ENCODE assay signal across 8 cellular contexts in genomic region chr10:75399461-75400162, GRCh38. TPM values are rescaled to one million over a fixed set of nuclear protein-coding genes. Genes with fewer than 3 reads are reported as not detected.
DNase-seq lines count a peak whose midpoint lies in the region; ATAC-seq, FAIRE-seq and TF ChIP-seq lines count a peak whose summit lies in the region.

No MANE protein-coding gene starts in this region.

- H3K4me3 ChIP-seq in fibroblast of villous mesenchyme (ENCODE audit: low read depth, low read length): peak overlapping the region; percentile 92

- FAIRE-seq in urothelium cell line (lab: Jason Lieb, UNC): peak; percentile 17

- ATAC-seq in GM19372 (IDR thresholded peaks at IDR 0.05; ENCODE audit: low read depth, unreplicated experiment): peak; percentile 32
- peak in 1 of 2 donors; percentile 22 for ATAC-seq in activated T-cell treated with anti-CD3 and anti-CD28 coated beads, Interleukin-2, amount 50 U/mL, for 4 hours
- ATAC-seq in naive B cell (ENCODE audit: low read depth in 2 of 2): peak in 1 of 2 donors; percentile 26
- no peak for ATAC-seq in HG02798 (IDR thresholded peaks at IDR 0.05; ENCODE audit: poor library complexity, unreplicated experiment)

- no peaks in the 10 kb centered on the region for H3K9me3 Mint-ChIP-seq in activated T-cell treated with anti-CD3 and anti-CD28 coated beads, Interleukin-2, amount 50 U/mL, for 4 hours
- H3K9me3 Mint-ChIP-seq in naive B cell: peaks cover 0 to 4% (median 2%) of the 10 kb centered on the region in 7 donors

- H3K36me3 Mint-ChIP-seq in activated T-cell treated with anti-CD3 and anti-CD28 coated beads, Interleukin-2, amount 50 U/mL, for 4 hours (ENCODE audit: insufficient read depth): no peaks in the 10 kb centered on the region
- peaks cover 4 to 25% of the 10 kb centered on the region in 2 donors for H3K36me3 Mint-ChIP-seq in naive B cell

- TF ChIP-seq CTCF in fibroblast of villous mesenchyme (IDR thresholded peaks at IDR 0.05; ENCODE audit: insufficient read depth, low read depth, low read length): peak; percentile 35

- DNase-seq in Ammon's horn (ENCODE audit: low spot score): peak; percentile 81
- peak; percentile 49 for DNase-seq in NCI-H226
- peak; percentile 33 for DNase-seq in activated T-cell treated with anti-CD3 and anti-CD28 coated beads, Interleukin-2, amount 50 U/mL, for 4 hours
- peak; percentile 71 for DNase-seq in fibroblast of villous mesenchyme (ENCODE audit: low read depth)
- DNase-seq in naive B cell: no peak
- DNase-seq in urothelium cell line (ENCODE audit: low spot score): peak; percentile 45

- peaks cover 61% of the 10 kb centered on the region for H3K27me3 Mint-ChIP-seq in activated T-cell treated with anti-CD3 and anti-CD28 coated beads, Interleukin-2, amount 50 U/mL, for 4 hours (ENCODE audit: low read depth)
- H3K27me3 Mint-ChIP-seq in naive B cell: peaks cover 41 to 64% (median 51%) of the 10 kb centered on the region in 3 donors

- H3K4me3 Mint-ChIP-seq in activated T-cell treated with anti-CD3 and anti-CD28 coated beads, Interleukin-2, amount 50 U/mL, for 4 hours: peak overlapping the region; percentile 77
- peak overlapping the region in 6 of 8 donors; percentile 29 to 89 (median 80) for H3K4me3 Mint-ChIP-seq in naive B cell

- H3K4me1 Mint-ChIP-seq in activated T-cell treated with anti-CD3 and anti-CD28 coated beads, Interleukin-2, amount 50 U/mL, for 4 hours (ENCODE audit: low read depth): peaks cover 35% of the 10 kb centered on the region
- H3K4me1 Mint-ChIP-seq in naive B cell: peaks cover 26 to 40% (median 38%) of the 10 kb centered on the region in 3 donors

- H3K27ac Mint-ChIP-seq in naive B cell: no peak overlapping the region

RNA-seq across cellular contexts. Expression of gene ZNF503, which starts 2.0 kb away (rescaled TPM):
- under 1 TPM; 0.16 to 0.30 (median 0.27) TPM for total RNA-seq in activated T-cell treated with anti-CD3 and anti-CD28 coated beads, Interleukin-2, amount 50 U/mL, for 4 hours
- 7.8 and 11.9 TPM in 2 replicates for total RNA-seq in fibroblast of villous mesenchyme
- polyA plus RNA-seq in naive B cell (ENCODE audit: low read depth in 6 of 6): not detected

RNA-seq across cellular contexts. Expression of gene LRMDA, which starts 31.8 kb away (rescaled TPM):
- not detected for total RNA-seq in activated T-cell treated with anti-CD3 and anti-CD28 coated beads, Interleukin-2, amount 50 U/mL, for 4 hours
- total RNA-seq in fibroblast of villous mesenchyme: under 0.01 and 0.64 TPM in 2 replicates
- 1 to 10 TPM in 1 of 6 donors, not detected in 5; 2.1 TPM for polyA plus RNA-seq in naive B cell (ENCODE audit: low read depth in 6 of 6)
